In genomic region chr11:23320131-23320530, GRCh38 we compare ENCODE assay signal across 24 cellular contexts.
DNase-seq lines count a peak whose midpoint lies in the region.
"Had no signal": no experiment of that assay in that cellular context is flagged by ENCODE, and none has a peak within 500 bp of the region (broad histone marks: within the 10 kb centered on the region; RNA-seq: fewer than 3 reads in every experiment).

No MANE protein-coding gene starts in this region.

- DNase-seq in HCEC 1CT (peak; percentile 38), RPMI7951 (ENCODE audit: low read depth) (peak; percentile 16), glomerular visceral epithelial cell (ENCODE audit: extremely low spot score) (peak; percentile 9), ecto neural progenitor cell (ENCODE audit: low spot score) (no peak), NCI-H774 (lab: John Stamatoyannopoulos, UW) (no peak), GOT3 (lab: John Stamatoyannopoulos, UW) (no peak)
- no peak for DNase-seq in effector CD8-positive, alpha-beta T cell (lab: John Stamatoyannopoulos, UW)
- DNase-seq: ACHN; BE2C; Calu3; DND-41; Karpas-422; MV-4-11; NCI-H1105; NCI-H1436 treated with DMSO at 0.1 percent for 48 hours; NCI-H187 treated with DMSO at 0.1 percent for 48 hours; NCI-H2107; NCI-H446; NCI-H524 treated with DMSO at 0.1 percent for 48 hours; NCI-H82; NK-92 treated with Interleukin-12 subunit alpha and Interleukin-12 subunit beta, amount 100 ng/mL, for 24 hours; PC-3; Right ventricle myocardium superior; T-cell had no signal

Comparison
In these comparisons a context has a peak if more than half of its experiments do, and no peak if none do; other contexts are left out.
1. DNase-seq: peak in HCEC 1CT (single experiment), RPMI7951 (single experiment) and glomerular visceral epithelial cell (single experiment); none in ecto neural progenitor cell (single experiment), effector CD8-positive, alpha-beta T cell (single experiment), NCI-H774 (single experiment) and GOT3 (single experiment).